ENCODE assay signal across 1 cellular context in genomic region chr13:48303331-48304131, GRCh38.
TF ChIP-seq lines count a peak whose summit lies in the region.

Gene RB1, plus strand, starts transcription at chr13:48303751. Its CDS starts 162 bp downstream, at chr13:48303913.

TF ChIP-seq in SK-N-SH, 30 proteins besides CTCF, POLR2A, EP300 and RAD21 (continued from another document):
- TF ChIP-seq REST (IDR thresholded peaks at IDR 0.05; ENCODE audit: low read depth, low read length), result peak; percentile 53; the same call in 1 of the 2 replicates
- TF ChIP-seq RFX5 (IDR thresholded peaks at IDR 0.05; ENCODE audit: low read length), result 0 out of 2 replicates have a peak, but pooled peaks have one; percentile 24
- no peak for TF ChIP-seq USF1 (IDR thresholded peaks at IDR 0.05; ENCODE audit: borderline replicate concordance, low read depth)
- TF ChIP-seq FOSL2 (IDR thresholded peaks at IDR 0.05; ENCODE audit: borderline replicate concordance, low read depth), result no peak
- TF ChIP-seq EZH2phosphoT487 (IDR thresholded peaks at IDR 0.05; ENCODE audit: borderline replicate concordance, low read depth), result no peak
- TF ChIP-seq FOXM1 (IDR thresholded peaks at IDR 0.05; ENCODE audit: low read depth), result peak; percentile 62; the same call in 1 of the 2 replicates
- peak; percentile 56; the same call in 1 of the 2 replicates for TF ChIP-seq YY1 (IDR thresholded peaks at IDR 0.05; ENCODE audit: low read depth)
- peak; percentile 61 for TF ChIP-seq MXI1 (IDR thresholded peaks at IDR 0.05; ENCODE audit: low read depth, low read length)
- no peak for TF ChIP-seq GATA2 (CRISPR knock-in tag; IDR thresholded peaks at IDR 0.05)
- TF ChIP-seq PBX3 (IDR thresholded peaks at IDR 0.05), result no peak
- peak; percentile 66 for TF ChIP-seq CHD2 (IDR thresholded peaks at IDR 0.05; ENCODE audit: low read length, partially characterized antibody)
- TF ChIP-seq TCF12 (IDR thresholded peaks at IDR 0.05), result no peak; the same call in 1 of the 2 replicates
- TF ChIP-seq NRF1 (IDR thresholded peaks at IDR 0.05; ENCODE audit: low read depth, low read length), result 0 out of 2 replicates have a peak, but pooled peaks have one; percentile 26
- peak; percentile 24; the same call in 1 of the 2 replicates for TF ChIP-seq ELF1 (IDR thresholded peaks at IDR 0.05)
- TF ChIP-seq SIN3A (IDR thresholded peaks at IDR 0.05; ENCODE audit: borderline replicate concordance, low read depth, low read length), result 0 out of 2 replicates have a peak, but pooled peaks have one; percentile 16
- TF ChIP-seq MEF2A (IDR thresholded peaks at IDR 0.05; ENCODE audit: borderline replicate concordance, low read depth), result peak; percentile 13; the same call in 1 of the 2 replicates
